ENCODE assay signal across 11 cellular contexts in the genomic region with DNA sequence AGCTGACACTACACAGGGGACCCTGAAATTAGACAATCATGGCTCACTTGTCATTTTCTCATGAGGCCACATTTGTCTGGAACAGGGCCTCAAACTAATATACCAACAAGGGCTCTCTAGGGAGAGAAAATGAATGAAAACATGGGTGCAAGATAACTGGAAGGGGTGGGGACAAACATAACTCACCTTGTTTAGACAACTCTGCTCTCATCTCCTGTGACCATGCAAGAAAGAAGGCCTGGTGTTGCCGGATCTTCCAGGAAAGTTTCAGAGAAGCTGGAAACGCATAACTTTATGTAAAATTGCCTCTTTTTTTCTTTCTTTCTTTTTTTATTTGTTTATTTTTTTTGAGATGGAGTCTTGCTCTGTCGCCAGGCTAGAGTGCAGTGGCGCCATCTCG.
"Had no signal": no experiment of that assay in that cellular context is flagged by ENCODE, and none has a peak within 500 bp of the region (broad histone marks: within the 10 kb centered on the region; RNA-seq: fewer than 3 reads in every experiment).

No MANE protein-coding gene starts in this region.

- H3K4me3 ChIP-seq: GM23248, GM23338, HAP-1 had no signal

- H3K36me3 ChIP-seq: HAP-1 had no signal

- ATAC-seq: GM23338, HCT116 had no signal

- H3K4me2 ChIP-seq: GM23338 had no signal

- H3K27ac ChIP-seq: GM23248 had no signal

- DNase-seq: GM23248, GOT3, H7, H9, HCEC 1CT, HFFc6 had no signal

- H2AFZ ChIP-seq: GM23248, GM23338 had no signal

- H3K9ac ChIP-seq: GM23248 had no signal

- H3K9me3 ChIP-seq: HAP-1 had no signal

- H3K4me1 ChIP-seq: HAP-1 had no signal

- FAIRE-seq: H1, H54 had no signal
